ENCODE assay signal across 8 cellular contexts in genomic region chr19:50639121-50640112, GRCh38. TPM values are rescaled to one million over a fixed set of nuclear protein-coding genes. Genes with fewer than 3 reads are reported as not detected.
A peak's percentile ranks its signal among the peaks of the same experiment; 100 is the strongest.
DNase-seq lines count a peak whose midpoint lies in the region; ATAC-seq and TF ChIP-seq lines count a peak whose summit lies in the region.

A gene with protein sequence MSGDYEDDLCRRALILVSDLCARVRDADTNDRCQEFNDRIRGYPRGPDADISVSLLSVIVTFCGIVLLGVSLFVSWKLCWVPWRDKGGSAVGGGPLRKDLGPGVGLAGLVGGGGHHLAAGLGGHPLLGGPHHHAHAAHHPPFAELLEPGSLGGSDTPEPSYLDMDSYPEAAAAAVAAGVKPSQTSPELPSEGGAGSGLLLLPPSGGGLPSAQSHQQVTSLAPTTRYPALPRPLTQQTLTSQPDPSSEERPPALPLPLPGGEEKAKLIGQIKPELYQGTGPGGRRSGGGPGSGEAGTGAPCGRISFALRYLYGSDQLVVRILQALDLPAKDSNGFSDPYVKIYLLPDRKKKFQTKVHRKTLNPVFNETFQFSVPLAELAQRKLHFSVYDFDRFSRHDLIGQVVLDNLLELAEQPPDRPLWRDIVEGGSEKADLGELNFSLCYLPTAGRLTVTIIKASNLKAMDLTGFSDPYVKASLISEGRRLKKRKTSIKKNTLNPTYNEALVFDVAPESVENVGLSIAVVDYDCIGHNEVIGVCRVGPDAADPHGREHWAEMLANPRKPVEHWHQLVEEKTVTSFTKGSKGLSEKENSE (minus strand): TSS chr19:50639881. CDS start chr19:50637411, 2,470 bp downstream.

- DNase-seq in activated effector memory CD4-positive, alpha-beta T cell treated with anti-CD3 and anti-CD28 coated beads, Interleukin-2, amount 50 U/mL, for 16 hours: peak; percentile 70
- no peak for DNase-seq in activated effector memory CD4-positive, alpha-beta T cell treated with Interleukin-2 at 50 U/mL for 16 hours
- peak; percentile 24 for DNase-seq in T follicular helper cell (ENCODE audit: low read depth)
- DNase-seq in cerebellum (ENCODE audit: low spot score): peak; percentile 94
- DNase-seq in left lung: no peak
- peak; percentile 65 for DNase-seq in stimulated activated CD8-positive, alpha-beta memory T cell treated with anti-CD3 and anti-CD28 coated beads, Interleukin-4, amount 100 ng/mL, for 48 hours
- no peak for DNase-seq in lower leg skin (ENCODE audit: low spot score in 2 of 2)
- no peak for DNase-seq in SKM-1 treated with dmso at 0.1 percent for 144 hours (lab: John Stamatoyannopoulos, UW; ENCODE audit: unreplicated experiment)

- H3K4me1 ChIP-seq in left lung: no peaks in the 10 kb centered on the region

- no peaks in the 10 kb centered on the region for H3K36me3 ChIP-seq in left lung

- H3K27ac ChIP-seq in left lung: no peak within 1 kb of the TSS

- TF ChIP-seq CTCF in left lung (IDR thresholded peaks at IDR 0.05) (no peak), lower leg skin (IDR thresholded peaks at IDR 0.05) (no peak)

- ATAC-seq in left lung: peak; percentile 92

- peak within 1 kb of the TSS; percentile 15 to 34 for H3K4me3 ChIP-seq in left lung
- H3K4me3 ChIP-seq in lower leg skin (ENCODE audit: low read depth, poor library complexity, severe bottlenecking): no peak within 1 kb of the TSS

- intact Hi-C loops in left lung (cut with DNase I): no loop called here
- intact Hi-C loops in lower leg skin (cut with DNase I; ENCODE audit: low total_unique reads): no loop called here

- TF ChIP-seq POLR2A in lower leg skin (IDR thresholded peaks at IDR 0.05): no peak

- peaks cover 0 to 12% of the 10 kb centered on the region in 2 donors for H3K9me3 ChIP-seq in left lung

- WGBS in lower leg skin, 2 donors: 5 to 7% methylated on average over 36 to 69 of the region's 76 CpGs

- peaks cover 22 to 82% of the 10 kb centered on the region in 2 donors for H3K27me3 ChIP-seq in left lung

RNA-seq across cellular contexts. Expression of the gene that starts here (rescaled TPM):
- total RNA-seq in cerebellum: 13.0 TPM
- 1 to 10 TPM in 1 of 2 donors, under 1 TPM in 1; 0.12 to 1.5 TPM for total RNA-seq in left lung
- under 1 TPM in 3 of 4 donors, not detected in 1; 0.29 to 0.49 (median 0.42) TPM for total RNA-seq in lower leg skin

Comparison
In these comparisons a context has a peak if more than half of its experiments do, and no peak if none do; other contexts are left out.
1. DNase-seq: peak in activated effector memory CD4-positive, alpha-beta T cell treated with anti-CD3 and anti-CD28 coated beads, Interleukin-2, amount 50 U/mL, for 16 hours (single experiment), T follicular helper cell (single experiment), cerebellum (single experiment) and stimulated activated CD8-positive, alpha-beta memory T cell treated with anti-CD3 and anti-CD28 coated beads, Interleukin-4, amount 100 ng/mL, for 48 hours (single experiment); none in activated effector memory CD4-positive, alpha-beta T cell treated with Interleukin-2 at 50 U/mL for 16 hours (single experiment), left lung (0 of 2), lower leg skin (0 of 2) and SKM-1 treated with dmso at 0.1 percent for 144 hours (single experiment).